In genomic region chr2:69625078-69625788, GRCh38 we compare ENCODE assay signal across 1 cellular context.
A peak's percentile ranks its signal among the peaks of the same experiment; 100 is the strongest.
TF ChIP-seq lines count a peak whose summit lies in the region.

No MANE protein-coding gene starts in this region.

TF ChIP-seq in HEK293, 187 proteins besides CTCF, POLR2A, EP300 and RAD21 (continued from another document):
- TF ChIP-seq ZSCAN18 (tag by site-specific recombination; IDR thresholded peaks at IDR 0.05) (no peak), FEZF1 (tag by site-specific recombination; IDR thresholded peaks at IDR 0.05) (peak; percentile 72), ZNF426 (tag by site-specific recombination; IDR thresholded peaks at IDR 0.05) (no peak)
TF ChIP-seq in HEK293: peak in this region for 10.
